9 cellular contexts compared by ENCODE assay signal in the genomic region with DNA sequence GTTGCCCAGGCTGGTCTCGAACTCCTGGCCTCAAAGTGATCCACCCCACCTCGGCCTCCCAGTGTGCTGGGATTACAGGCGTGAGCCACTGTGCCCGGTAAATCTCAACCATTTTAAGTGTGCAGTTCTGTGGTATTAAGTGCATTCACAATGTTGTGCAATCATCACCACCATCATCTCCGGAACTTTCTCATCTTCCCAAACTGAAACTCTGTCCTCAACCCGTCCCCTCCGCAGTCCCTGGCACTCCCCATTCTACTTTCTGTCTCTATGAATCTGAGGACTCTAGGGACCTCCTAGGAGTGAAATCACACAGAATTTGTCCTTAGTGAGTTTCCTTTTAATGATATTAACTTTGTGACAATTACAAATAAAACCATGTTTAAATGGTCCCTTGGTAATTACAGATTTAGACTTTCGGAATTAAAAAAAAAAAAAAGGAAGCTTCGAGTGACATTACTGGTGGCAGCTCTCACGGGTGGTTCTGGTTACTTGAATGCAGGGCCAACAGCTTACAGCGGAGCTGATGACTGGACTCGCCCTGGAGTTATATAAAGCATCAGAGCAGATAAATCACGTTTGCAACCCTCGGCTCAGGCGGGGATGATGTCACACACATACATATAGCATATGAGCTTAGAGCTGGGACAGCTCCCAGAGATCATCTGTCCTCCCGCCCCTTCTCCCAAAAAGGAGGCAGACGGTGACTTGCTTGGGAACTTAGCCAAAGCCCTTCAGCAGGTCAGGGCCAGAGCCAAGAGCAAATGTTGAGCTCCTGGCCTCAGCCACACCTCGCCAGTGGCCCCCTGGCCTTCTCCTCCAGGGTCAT.
DNase-seq lines count a peak whose midpoint lies in the region; ATAC-seq and TF ChIP-seq lines count a peak whose summit lies in the region.
"Had no signal": no experiment of that assay in that cellular context is flagged by ENCODE, and none has a peak within 500 bp of the region (broad histone marks: within the 10 kb centered on the region; RNA-seq: fewer than 3 reads in every experiment).

No MANE protein-coding gene starts in this region.

- peak; percentile 67 for ATAC-seq in omental fat pad (ENCODE audit: low FRiP score)
- ATAC-seq in HG03045 (IDR thresholded peaks at IDR 0.05; ENCODE audit: unreplicated experiment): no peak
- ATAC-seq in HG03520 (IDR thresholded peaks at IDR 0.05; ENCODE audit: unreplicated experiment): no peak
- no peak for ATAC-seq in GM21447 (IDR thresholded peaks at IDR 0.05; ENCODE audit: unreplicated experiment)

- DNase-seq in D341Med (ENCODE audit: low spot score) (peak; percentile 64), NCI-H446 treated with DMSO at 0.1 percent for 48 hours (lab: John Stamatoyannopoulos, UW) (peak; percentile 70), fibroblast of the conjunctiva (ENCODE audit: low read depth) (peak; percentile 31), omental fat pad (ENCODE audit: low spot score) (no peak), NCI-H146 treated with DMSO at 0.1 percent for 48 hours (lab: John Stamatoyannopoulos, UW; ENCODE audit: unreplicated experiment) (no peak)
- DNase-seq: activated CD4-positive, alpha-beta T cell treated with anti-CD3 and anti-CD28 coated beads, Interleukin-2, amount 50 U/mL, for 48 hours had no signal

- no peak for TF ChIP-seq CTCF in omental fat pad (IDR thresholded peaks at IDR 0.05)

Comparison
In these comparisons a context has a peak if more than half of its experiments do, and no peak if none do; other contexts are left out.
1. DNase-seq: peak in D341Med (single experiment), NCI-H446 treated with DMSO at 0.1 percent for 48 hours (single experiment) and fibroblast of the conjunctiva (single experiment); none in omental fat pad (single experiment) and NCI-H146 treated with DMSO at 0.1 percent for 48 hours (single experiment).